In the genomic region with DNA sequence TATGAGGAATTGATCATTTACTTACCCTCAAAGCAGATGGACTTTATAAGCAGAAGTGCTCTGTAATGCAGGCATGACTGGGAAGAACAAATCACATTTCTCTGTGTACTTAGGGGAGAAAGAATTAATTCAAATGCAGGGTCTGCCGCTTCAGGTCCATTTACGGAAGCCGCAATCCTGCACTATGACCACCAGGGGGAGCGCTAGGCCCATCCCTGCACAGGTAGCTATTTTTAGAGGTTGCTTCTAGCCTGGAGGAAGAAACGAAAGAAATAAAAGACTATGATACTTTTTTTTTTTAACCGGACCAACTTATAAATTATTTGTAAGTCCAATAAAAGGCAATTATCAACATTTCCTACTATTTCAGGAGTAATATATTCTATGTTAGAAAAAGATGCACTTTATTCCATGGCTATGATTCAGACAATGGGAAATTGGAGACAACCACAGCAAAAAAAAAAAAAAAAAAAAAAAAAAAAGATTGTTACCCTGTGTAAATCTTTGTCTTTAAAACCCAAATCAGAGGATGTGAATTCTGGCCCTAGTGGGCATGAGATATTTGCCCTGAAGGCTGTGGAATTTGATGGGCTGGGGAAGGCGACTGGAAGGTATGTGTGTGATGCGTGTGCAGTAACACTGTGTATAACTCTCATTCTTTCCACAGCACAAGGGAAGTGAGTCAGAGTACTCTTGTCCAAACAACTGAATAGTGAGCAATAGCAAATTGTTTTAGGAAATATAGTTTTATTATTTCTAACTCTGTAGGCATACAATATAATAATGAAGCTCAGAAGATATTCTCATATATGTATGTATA, we compare ENCODE assay signal across 8 cellular contexts. TPM values are rescaled to one million over a fixed set of nuclear protein-coding genes. Genes with fewer than 3 reads are reported as not detected.
DNase-seq lines count a peak whose midpoint lies in the region; ATAC-seq and TF ChIP-seq lines count a peak whose summit lies in the region.

No MANE protein-coding gene starts in this region.

- H3K27me3 ChIP-seq in dorsolateral prefrontal cortex, result peaks cover 0 to 8% (median 0%) of the 10 kb centered on the region in 45 donors

- H3K4me3 ChIP-seq in dorsolateral prefrontal cortex, result peak overlapping the region in 6 of 59 donors; percentile 0 to 29 (median 16)

- TF ChIP-seq CTCF in 22Rv1 (IDR thresholded peaks at IDR 0.05) (peak; percentile 97), GM12872 (IDR thresholded peaks at IDR 0.05; ENCODE audit: insufficient read depth, low read depth, low read length) (peak; percentile 90), dorsolateral prefrontal cortex (IDR thresholded peaks at IDR 0.05 in 54 of 56, conservative IDR thresholded peaks at IDR 0.05 in 2 of 56; ENCODE audit: low read depth in 1 of 56, partially characterized antibody in 56 of 56) (peak; percentile 84 to 100 (median 97))

- intact Hi-C loops in dorsolateral prefrontal cortex (cut with DNase I), result loop anchor here (5.0 to 10.0 kb wide), 4 partner anchors 230 to 1333 kb away; a partner anchor contains a TSS

- DNase-seq in NCI-H526 treated with DMSO at 0.1 percent for 48 hours (lab: John Stamatoyannopoulos, UW) (peak; percentile 30), dorsolateral prefrontal cortex (peak; percentile 37 to 79 (median 56)), medulla oblongata (ENCODE audit: extremely low spot score) (peak; percentile 88)
- peak; percentile 33 to 55 for DNase-seq in activated CD4-positive, alpha-beta T cell treated with anti-CD3 and anti-CD28 coated beads, Interleukin-2, amount 50 U/mL, for 24 hours (ENCODE audit: low read depth in 1 of 2, low spot score in 1 of 2)
- DNase-seq in stimulated activated CD8-positive, alpha-beta memory T cell treated with anti-CD3 and anti-CD28 coated beads, Interleukin-12 subunit alpha, Interleukin-12 subunit beta, amount 100 ng/mL, for 4 hours (ENCODE audit: low read depth), result peak; percentile 33

- ATAC-seq in HG03066 (IDR thresholded peaks at IDR 0.05; ENCODE audit: low read depth, unreplicated experiment), result peak; percentile 83

- H3K27ac ChIP-seq in 22Rv1 (no peak overlapping the region), dorsolateral prefrontal cortex (no peak overlapping the region)

RNA-seq across cellular contexts. Expression of a gene that starts 12.9 kb away (rescaled TPM):
- total RNA-seq in dorsolateral prefrontal cortex, result 1 to 10 TPM in 48 of 120 experiments, under 1 TPM in 67, not detected in 5; 0.20 to 2.8 (median 0.86) TPM

RNA-seq across cellular contexts. Expression of a gene that starts 22.5 kb away (rescaled TPM):
- total RNA-seq in dorsolateral prefrontal cortex, result under 1 TPM in 1 of 120 experiments, not detected in 119; 0.37 TPM

Comparison
In these comparisons a context has a peak if more than half of its experiments do, and no peak if none do; other contexts are left out.
1. DNase-seq: peak in every context shown above with its lines; median percentile 88 in medulla oblongata; 56 in dorsolateral prefrontal cortex; 44 in activated CD4-positive, alpha-beta T cell treated with anti-CD3 and anti-CD28 coated beads, Interleukin-2, amount 50 U/mL, for 24 hours; 33 in stimulated activated CD8-positive, alpha-beta memory T cell treated with anti-CD3 and anti-CD28 coated beads, Interleukin-12 subunit alpha, Interleukin-12 subunit beta, amount 100 ng/mL, for 4 hours; 30 in NCI-H526 treated with DMSO at 0.1 percent for 48 hours.